19 cellular contexts compared by ENCODE assay signal in genomic region chr3:160434071-160434470, GRCh38. TPM values are rescaled to one million over a fixed set of nuclear protein-coding genes. Genes with fewer than 3 reads are reported as not detected.
DNase-seq lines count a peak whose midpoint lies in the region; ATAC-seq, FAIRE-seq and TF ChIP-seq lines count a peak whose summit lies in the region.
"Had no signal": no experiment of that assay in that cellular context is flagged by ENCODE, and none has a peak within 500 bp of the region (broad histone marks: within the 10 kb centered on the region; RNA-seq: fewer than 3 reads in every experiment).

No MANE protein-coding gene starts in this region.

- WGBS in small intestine, 3 donors: 69 to 77% (median 74%) methylated on average over 2 of the region's 2 CpGs

- H3K27me3 ChIP-seq in RWPE2 (ENCODE audit: insufficient read depth, poor library complexity, severe bottlenecking): no peaks in the 10 kb centered on the region
- no peaks in the 10 kb centered on the region for H3K27me3 ChIP-seq in small intestine (ENCODE audit: control insufficient read depth in 2 of 2, insufficient read depth in 2 of 2, low read length in 2 of 2)
- H3K27me3 ChIP-seq: foreskin keratinocyte had no signal

- no peaks in the 10 kb centered on the region for H3K9me3 ChIP-seq in RWPE2 (ENCODE audit: severe bottlenecking)
- no peaks in the 10 kb centered on the region for H3K9me3 ChIP-seq in small intestine (ENCODE audit: control insufficient read depth, low read depth)

- H3K4me3 ChIP-seq in RWPE2 (ENCODE audit: severe bottlenecking) (no peak overlapping the region), small intestine (ENCODE audit: low read depth in 1 of 2, low read length in 2 of 2) (no peak overlapping the region)

- TF ChIP-seq CTCF in RWPE2 (IDR thresholded peaks at IDR 0.05; ENCODE audit: poor library complexity, severe bottlenecking): no peak

- peak; percentile 42; the same call in 2 of the 3 replicates for ATAC-seq in RWPE2 (ENCODE audit: low read depth)
- ATAC-seq: activated naive CD4-positive, alpha-beta T cell treated with anti-CD3 and anti-CD28 coated beads, Interleukin-2, amount 50 U/mL, for 72 hours; foreskin keratinocyte; PC-3 had no signal

- FAIRE-seq in small intestine (lab: Jason Lieb, UNC): no peak

- DNase-seq in EL (peak; percentile 53), RWPE2 (ENCODE audit: low spot score) (no peak), dedifferentiated amniotic fluid mesenchymal stem cell (ENCODE audit: extremely low spot score) (peak; percentile 61), renal cortical epithelial cell (ENCODE audit: low read depth) (peak; percentile 30), small intestine (no peak), DMS 273 (lab: John Stamatoyannopoulos, UW; ENCODE audit: unreplicated experiment) (no peak)
- no peak for DNase-seq in effector CD8-positive, alpha-beta T cell (lab: John Stamatoyannopoulos, UW)
- DNase-seq: activated CD4-positive, CD25-positive, alpha-beta regulatory T cell; central memory CD4-positive, alpha-beta T cell; effector memory CD4-positive, alpha-beta T cell; Kasumi-1; midbrain; NCI-H1417; nephron progenitor cell; PC-3; stimulated activated CD8-positive, alpha-beta memory T cell treated with anti-CD3 and anti-CD28 coated beads, Interleukin-4, amount 100 ng/mL, for 48 hours; substantia nigra had no signal

- H3K36me3 ChIP-seq in RWPE2 (ENCODE audit: low read depth): peaks cover 98% of the 10 kb centered on the region
- peaks cover 3 to 6% of the 10 kb centered on the region in 2 donors for H3K36me3 ChIP-seq in small intestine (ENCODE audit: control insufficient read depth in 2 of 2, insufficient read depth in 2 of 2, low read length in 2 of 2)

- H3K27ac ChIP-seq in RWPE2 (ENCODE audit: poor library complexity, severe bottlenecking): peak overlapping the region; percentile 8
- H3K27ac ChIP-seq in small intestine (ENCODE audit: low read depth in 1 of 2, low read length in 1 of 2): peak overlapping the region in 1 of 2 donors; percentile 20
- H3K27ac ChIP-seq: foreskin keratinocyte had no signal

- H3K4me1 ChIP-seq in RWPE2 (ENCODE audit: insufficient read depth, poor library complexity, severe bottlenecking): no peaks in the 10 kb centered on the region
- no peaks in the 10 kb centered on the region for H3K4me1 ChIP-seq in small intestine (ENCODE audit: control insufficient read depth in 2 of 2, insufficient read depth in 1 of 2, low read depth in 1 of 2, low read length in 1 of 2)
- H3K4me1 ChIP-seq: foreskin keratinocyte had no signal

RNA-seq across cellular contexts. Expression of gene TRIM59, which starts 15.5 kb away (rescaled TPM):
- total RNA-seq in renal cortical epithelial cell: 18.8 and 35.3 TPM in 2 replicates
- 1 to 10 TPM in 1 of 3 donors, under 1 TPM in 2; 0.54 to 5.7 (median 0.67) TPM for polyA plus RNA-seq in small intestine

RNA-seq across cellular contexts. Expression of gene SMC4, which starts 34.6 kb away (rescaled TPM):
- total RNA-seq in renal cortical epithelial cell: 32.3 and 39.8 TPM in 2 replicates
- 10 to 100 TPM; 17.0 to 31.7 (median 19.7) TPM for polyA plus RNA-seq in small intestine

RNA-seq across cellular contexts. Expression of gene IFT80, which starts 35.0 kb away (rescaled TPM):
- total RNA-seq in renal cortical epithelial cell: 66.2 and 81.8 TPM in 2 replicates
- 1 to 10 TPM; 3.8 to 7.7 (median 4.9) TPM for polyA plus RNA-seq in small intestine

Comparison
In these comparisons a context has a peak if more than half of its experiments do, and no peak if none do; other contexts are left out.
1. DNase-seq: peak in EL (single experiment), dedifferentiated amniotic fluid mesenchymal stem cell (single experiment) and renal cortical epithelial cell (single experiment); none in RWPE2 (single experiment), small intestine (single experiment), effector CD8-positive, alpha-beta T cell (single experiment) and DMS 273 (single experiment).